11 cellular contexts compared by ENCODE assay signal in genomic region chr2:70090706-70091334, GRCh38. TPM values are rescaled to one million over a fixed set of nuclear protein-coding genes. Genes with fewer than 3 reads are reported as not detected.
DNase-seq lines count a peak whose midpoint lies in the region; ATAC-seq, FAIRE-seq and TF ChIP-seq lines count a peak whose summit lies in the region.
"Had no signal": no experiment of that assay in that cellular context is flagged by ENCODE, and none has a peak within 500 bp of the region (broad histone marks: within the 10 kb centered on the region; RNA-seq: fewer than 3 reads in every experiment).

No MANE protein-coding gene starts in this region.

- H3K4me3 Mint-ChIP-seq in HFFc6: no peak overlapping the region
- peak overlapping the region; percentile 21 for H3K4me3 Mint-ChIP-seq in T-helper 17 cell
- peak overlapping the region; percentile 93 for H3K4me3 Mint-ChIP-seq in stimulated activated effector memory CD8-positive, alpha-beta T cell treated with anti-CD3 and anti-CD28 coated beads, Interleukin-12 subunit alpha, Interleukin-12 subunit beta, amount 100 ng/mL, for 72 hours

- no peaks in the 10 kb centered on the region for H3K9me3 ChIP-seq in T-helper 17 cell (ENCODE audit: control insufficient read depth, low read length, poor library complexity, severe bottlenecking)

- H3K27me3 Mint-ChIP-seq in HFFc6 (ENCODE audit: insufficient read depth) (peaks cover 6% of the 10 kb centered on the region), T-helper 17 cell (no peaks in the 10 kb centered on the region)

- H3K9me3 Mint-ChIP-seq in HFFc6: no peaks in the 10 kb centered on the region
- no peaks in the 10 kb centered on the region for H3K9me3 Mint-ChIP-seq in stimulated activated effector memory CD8-positive, alpha-beta T cell treated with anti-CD3 and anti-CD28 coated beads, Interleukin-12 subunit alpha, Interleukin-12 subunit beta, amount 100 ng/mL, for 72 hours

- H3K4me1 Mint-ChIP-seq in HFFc6 (ENCODE audit: low read depth) (peaks cover 33% of the 10 kb centered on the region), T-helper 17 cell (peaks cover 56% of the 10 kb centered on the region)
- peaks cover 61% of the 10 kb centered on the region for H3K4me1 Mint-ChIP-seq in stimulated activated effector memory CD8-positive, alpha-beta T cell treated with anti-CD3 and anti-CD28 coated beads, Interleukin-12 subunit alpha, Interleukin-12 subunit beta, amount 100 ng/mL, for 72 hours

- FAIRE-seq in GM19239 (lab: Jason Lieb, UNC): no peak

- ATAC-seq in T-helper 17 cell (no peak), HG03521 (IDR thresholded peaks at IDR 0.05; ENCODE audit: unreplicated experiment) (no peak)
- ATAC-seq in stimulated activated effector memory CD8-positive, alpha-beta T cell treated with anti-CD3 and anti-CD28 coated beads, Interleukin-12 subunit alpha, Interleukin-12 subunit beta, amount 100 ng/mL, for 72 hours: no peak

- TF ChIP-seq CTCF in HFFc6 (IDR thresholded peaks at IDR 0.05): no peak

- H3K36me3 Mint-ChIP-seq in HFFc6 (ENCODE audit: low read depth) (peaks cover 32% of the 10 kb centered on the region), T-helper 17 cell (ENCODE audit: low read depth) (peaks cover 9% of the 10 kb centered on the region)
- peaks cover 45% of the 10 kb centered on the region for H3K36me3 Mint-ChIP-seq in stimulated activated effector memory CD8-positive, alpha-beta T cell treated with anti-CD3 and anti-CD28 coated beads, Interleukin-12 subunit alpha, Interleukin-12 subunit beta, amount 100 ng/mL, for 72 hours

- H3K27ac Mint-ChIP-seq in HFFc6: peak overlapping the region; percentile 32
- peak overlapping the region; percentile 100 for H3K27ac Mint-ChIP-seq in T-helper 17 cell
- peak overlapping the region; percentile 100 for H3K27ac Mint-ChIP-seq in stimulated activated effector memory CD8-positive, alpha-beta T cell treated with anti-CD3 and anti-CD28 coated beads, Interleukin-12 subunit alpha, Interleukin-12 subunit beta, amount 100 ng/mL, for 72 hours

- DNase-seq in HFFc6 (no peak), T-helper 17 cell (no peak), epithelial cell of prostate (ENCODE audit: low read depth, low spot score) (no peak), hepatic stellate cell (ENCODE audit: low spot score) (no peak), NCI-H446 (lab: John Stamatoyannopoulos, UW) (no peak), GM19239 (ENCODE audit: insufficient read length, low spot score) (no peak)
- DNase-seq in stimulated activated effector memory CD8-positive, alpha-beta T cell treated with anti-CD3 and anti-CD28 coated beads, Interleukin-12 subunit alpha, Interleukin-12 subunit beta, amount 100 ng/mL, for 72 hours (ENCODE audit: low spot score in 2 of 2): no peak
- DNase-seq: NCI-H345; stimulated activated CD4-positive, alpha-beta T cell treated with anti-CD3 and anti-CD28 coated beads, Interleukin-4, amount 100 ng/mL, for 1 hour; T1000 had no signal

- peak overlapping the region; percentile 100 for H3K27ac ChIP-seq in epithelial cell of prostate

RNA-seq across cellular contexts. Expression of gene PCBP1, which starts 3.5 kb away (rescaled TPM):
- 100 to 1,000 TPM; 293 to 369 (median 361) TPM for total RNA-seq in HFFc6 (2021; fragmentation: NEBNext Ultra II Directional; extraction: Animal tissue kit (Norgen Biotek cat#: 25700))
- total RNA-seq in T-helper 17 cell: 100 to 1,000 TPM; 334 to 345 TPM

Comparison
In these comparisons a context has a peak if more than half of its experiments do, and no peak if none do; other contexts are left out.
1. H3K27ac Mint-ChIP-seq: peak in every context shown above with its lines; median percentile 100 in T-helper 17 cell; 100 in stimulated activated effector memory CD8-positive, alpha-beta T cell treated with anti-CD3 and anti-CD28 coated beads, Interleukin-12 subunit alpha, Interleukin-12 subunit beta, amount 100 ng/mL, for 72 hours; 32 in HFFc6.